9 cellular contexts compared by ENCODE assay signal in genomic region chr10:62183442-62183841, GRCh38.
DNase-seq lines count a peak whose midpoint lies in the region; ATAC-seq, FAIRE-seq and TF ChIP-seq lines count a peak whose summit lies in the region.
"Had no signal": no experiment of that assay in that cellular context is flagged by ENCODE, and none has a peak within 500 bp of the region (broad histone marks: within the 10 kb centered on the region; RNA-seq: fewer than 3 reads in every experiment).

No MANE protein-coding gene starts in this region.

- H3K4me3 Mint-ChIP-seq in activated T-helper 17 cell treated with anti-CD3 and anti-CD28 coated beads, Interleukin-2, amount 50 U/mL, for 72 hours: peak overlapping the region; percentile 79
- H3K4me3 Mint-ChIP-seq: brain had no signal

- peaks cover 17% of the 10 kb centered on the region for H3K36me3 Mint-ChIP-seq in activated T-helper 17 cell treated with anti-CD3 and anti-CD28 coated beads, Interleukin-2, amount 50 U/mL, for 72 hours (ENCODE audit: low read depth)

- H3K4me1 Mint-ChIP-seq in activated T-helper 17 cell treated with anti-CD3 and anti-CD28 coated beads, Interleukin-2, amount 50 U/mL, for 72 hours: peaks cover 49% of the 10 kb centered on the region
- H3K4me1 Mint-ChIP-seq: brain had no signal

- DNase-seq in DMS53 (lab: John Stamatoyannopoulos, UW) (peak; percentile 77), GM19240 (ENCODE audit: insufficient read length, low spot score) (peak; percentile 3), NCI-H1694 treated with DMSO at 0.1 percent for 48 hours (lab: John Stamatoyannopoulos, UW) (no peak), glomerular visceral epithelial cell (ENCODE audit: extremely low spot score) (no peak), D721Med (ENCODE audit: insufficient read length, low spot score) (no peak)
- DNase-seq in effector CD8-positive, alpha-beta T cell (lab: John Stamatoyannopoulos, UW): no peak

- no peaks in the 10 kb centered on the region for H3K27me3 Mint-ChIP-seq in activated T-helper 17 cell treated with anti-CD3 and anti-CD28 coated beads, Interleukin-2, amount 50 U/mL, for 72 hours
- H3K27me3 Mint-ChIP-seq: brain had no signal

- no peak for FAIRE-seq in D721Med (lab: Jason Lieb, UNC)

- no peak for TF ChIP-seq CTCF in D721Med (IDR thresholded peaks at IDR 0.05; ENCODE audit: insufficient read depth, missing control alignments)

- peak overlapping the region; percentile 94 for H3K27ac Mint-ChIP-seq in activated T-helper 17 cell treated with anti-CD3 and anti-CD28 coated beads, Interleukin-2, amount 50 U/mL, for 72 hours
- H3K27ac Mint-ChIP-seq: brain had no signal

- H3K9me3 Mint-ChIP-seq in activated T-helper 17 cell treated with anti-CD3 and anti-CD28 coated beads, Interleukin-2, amount 50 U/mL, for 72 hours: no peaks in the 10 kb centered on the region

- peak; percentile 81 for ATAC-seq in HG03103 (IDR thresholded peaks at IDR 0.05; ENCODE audit: low read depth, unreplicated experiment)
- peak; percentile 61 for ATAC-seq in activated T-helper 17 cell treated with anti-CD3 and anti-CD28 coated beads, Interleukin-2, amount 50 U/mL, for 72 hours (replicated peaks)

Comparison
In these comparisons a context has a peak if more than half of its experiments do, and no peak if none do; other contexts are left out.
1. DNase-seq: peak in DMS53 (single experiment) and GM19240 (single experiment); none in NCI-H1694 treated with DMSO at 0.1 percent for 48 hours (single experiment), effector CD8-positive, alpha-beta T cell (single experiment), glomerular visceral epithelial cell (single experiment) and D721Med (single experiment).